1 cellular context compared by ENCODE assay signal in genomic region chr22:30228509-30229359, GRCh38.
TF ChIP-seq lines count a peak whose summit lies in the region.

No MANE protein-coding gene starts in this region.

TF ChIP-seq in HEK293, 187 proteins besides CTCF, POLR2A, EP300 and RAD21 (continued from another document and continues in another):
- TF ChIP-seq ZNF10 (tag by site-specific recombination; IDR thresholded peaks at IDR 0.05) (peak; percentile 64; the same call in 1 of the 2 replicates), ZSCAN30 (tag by site-specific recombination; IDR thresholded peaks at IDR 0.05) (no peak), ZNF175 (tag by site-specific recombination; IDR thresholded peaks at IDR 0.05) (no peak), ZNF549 (tag by site-specific recombination; IDR thresholded peaks at IDR 0.05) (no peak), TCF7L2 (IDR thresholded peaks at IDR 0.05; ENCODE audit: borderline replicate concordance, low read depth, low read length) (no peak), GLI2 (tag by site-specific recombination; IDR thresholded peaks at IDR 0.05; ENCODE audit: borderline replicate concordance, low read depth) (no peak), ZNF664 (tag by site-specific recombination; IDR thresholded peaks at IDR 0.05) (no peak), HOXA7 (CRISPR knock-in tag; IDR thresholded peaks at IDR 0.05; ENCODE audit: borderline replicate concordance) (no peak), ZFP37 (tag by site-specific recombination; IDR thresholded peaks at IDR 0.05) (no peak), ZBTB20 (tag by site-specific recombination; IDR thresholded peaks at IDR 0.05) (peak; percentile 73), ZNF571 (tag by site-specific recombination; IDR thresholded peaks at IDR 0.05) (no peak), BCL6B (tag by site-specific recombination; IDR thresholded peaks at IDR 0.05) (no peak), ZNF248 (tag by site-specific recombination; IDR thresholded peaks at IDR 0.05) (no peak), ZNF341 (tag by site-specific recombination; IDR thresholded peaks at IDR 0.05; ENCODE audit: low read depth) (no peak), ZFP41 (tag by site-specific recombination; IDR thresholded peaks at IDR 0.05; ENCODE audit: borderline replicate concordance) (no peak), KLF1 (tag by site-specific recombination; IDR thresholded peaks at IDR 0.05) (no peak), SP2 (tag by site-specific recombination; IDR thresholded peaks at IDR 0.05) (0 out of 2 replicates have a peak, but pooled peaks have one; percentile 9), ZNF140 (tag by site-specific recombination; IDR thresholded peaks at IDR 0.05) (no peak), ZNF155 (tag by site-specific recombination; IDR thresholded peaks at IDR 0.05) (no peak), ZNF398 (tag by site-specific recombination; IDR thresholded peaks at IDR 0.05) (no peak), ZNF423 (tag by site-specific recombination; IDR thresholded peaks at IDR 0.05) (no peak), ZNF391 (tag by site-specific recombination; IDR thresholded peaks at IDR 0.05; ENCODE audit: borderline replicate concordance, low read depth) (no peak), ZBTB11 (tag by site-specific recombination; conservative IDR thresholded peaks at IDR 0.05; ENCODE audit: low read depth) (no peak), ZNF426 (tag by site-specific recombination; IDR thresholded peaks at IDR 0.05) (no peak), ZNF354C (tag by site-specific recombination; IDR thresholded peaks at IDR 0.05; ENCODE audit: borderline replicate concordance, low read depth) (no peak), HOXC10 (CRISPR knock-in tag; IDR thresholded peaks at IDR 0.05) (no peak), ZNF544 (tag by site-specific recombination; IDR thresholded peaks at IDR 0.05) (no peak), ZNF513 (tag by site-specific recombination; IDR thresholded peaks at IDR 0.05) (no peak), ZNF621 (tag by site-specific recombination; IDR thresholded peaks at IDR 0.05) (no peak), MZF1 (tag by site-specific recombination; IDR thresholded peaks at IDR 0.05; ENCODE audit: borderline replicate concordance) (no peak), ZNF645 (tag by site-specific recombination; IDR thresholded peaks at IDR 0.05) (no peak), ZNF37A (tag by site-specific recombination; IDR thresholded peaks at IDR 0.05) (no peak), ZNF169 (tag by site-specific recombination; IDR thresholded peaks at IDR 0.05) (no peak), ZNF324 (tag by site-specific recombination; IDR thresholded peaks at IDR 0.05) (no peak), ZBTB7A (tag by site-specific recombination; IDR thresholded peaks at IDR 0.05; ENCODE audit: low read depth) (no peak), ZNF184 (tag by site-specific recombination; IDR thresholded peaks at IDR 0.05) (0 out of 2 replicates have a peak, but pooled peaks have one; percentile 52), ZNF114 (tag by site-specific recombination; IDR thresholded peaks at IDR 0.05) (no peak), MYNN (tag by site-specific recombination; IDR thresholded peaks at IDR 0.05; ENCODE audit: borderline replicate concordance) (no peak), ZNF24 (tag by site-specific recombination; IDR thresholded peaks at IDR 0.05) (peak; percentile 51; the same call in 1 of the 2 replicates), ZNF433 (tag by site-specific recombination; IDR thresholded peaks at IDR 0.05; ENCODE audit: low read depth) (no peak), GFI1B (tag by site-specific recombination; IDR thresholded peaks at IDR 0.05) (no peak), ZSCAN4 (tag by site-specific recombination; IDR thresholded peaks at IDR 0.05) (no peak), ZNF266 (tag by site-specific recombination; IDR thresholded peaks at IDR 0.05; ENCODE audit: low read depth) (no peak), ZNF311 (tag by site-specific recombination; IDR thresholded peaks at IDR 0.05; ENCODE audit: borderline replicate concordance) (no peak), ZNF132 (tag by site-specific recombination; IDR thresholded peaks at IDR 0.05; ENCODE audit: borderline replicate concordance) (no peak), ZNF704 (tag by site-specific recombination; IDR thresholded peaks at IDR 0.05) (no peak), INSM2 (tag by site-specific recombination; IDR thresholded peaks at IDR 0.05) (peak; percentile 94), ZNF121 (tag by site-specific recombination; IDR thresholded peaks at IDR 0.05) (0 out of 2 replicates have a peak, but pooled peaks have one; percentile 6), ZNF777 (tag by site-specific recombination; IDR thresholded peaks at IDR 0.05; ENCODE audit: borderline replicate concordance) (no peak), HOXD13 (CRISPR knock-in tag; IDR thresholded peaks at IDR 0.05; ENCODE audit: borderline replicate concordance) (no peak), ZNF473 (tag by site-specific recombination; IDR thresholded peaks at IDR 0.05) (no peak), ZNF366 (tag by site-specific recombination; conservative IDR thresholded peaks at IDR 0.05) (peak; percentile 60), ZNF404 (tag by site-specific recombination; IDR thresholded peaks at IDR 0.05) (no peak), ZNF660 (tag by site-specific recombination; IDR thresholded peaks at IDR 0.05) (peak; percentile 70; the same call in 1 of the 2 replicates), KLF9 (tag by site-specific recombination; IDR thresholded peaks at IDR 0.05; ENCODE audit: low read depth) (no peak), ZSCAN23 (tag by site-specific recombination; IDR thresholded peaks at IDR 0.05) (no peak), ZNF837 (tag by site-specific recombination; IDR thresholded peaks at IDR 0.05) (no peak), ZNF274 (IDR thresholded peaks at IDR 0.05; ENCODE audit: low read length) (no peak), ZNF274 (tag by site-specific recombination; IDR thresholded peaks at IDR 0.05; ENCODE audit: borderline replicate concordance) (no peak), ZNF133 (tag by site-specific recombination; IDR thresholded peaks at IDR 0.05) (no peak), ZNF416 (tag by site-specific recombination; IDR thresholded peaks at IDR 0.05) (no peak), ZNF596 (tag by site-specific recombination; IDR thresholded peaks at IDR 0.05) (no peak), ZNF561 (tag by site-specific recombination; IDR thresholded peaks at IDR 0.05; ENCODE audit: borderline replicate concordance) (no peak), KLF8 (tag by site-specific recombination; IDR thresholded peaks at IDR 0.05) (peak; percentile 17; the same call in 1 of the 2 replicates)
